Comparison of ENCODE assay signal across 25 cellular contexts in the genomic region with DNA sequence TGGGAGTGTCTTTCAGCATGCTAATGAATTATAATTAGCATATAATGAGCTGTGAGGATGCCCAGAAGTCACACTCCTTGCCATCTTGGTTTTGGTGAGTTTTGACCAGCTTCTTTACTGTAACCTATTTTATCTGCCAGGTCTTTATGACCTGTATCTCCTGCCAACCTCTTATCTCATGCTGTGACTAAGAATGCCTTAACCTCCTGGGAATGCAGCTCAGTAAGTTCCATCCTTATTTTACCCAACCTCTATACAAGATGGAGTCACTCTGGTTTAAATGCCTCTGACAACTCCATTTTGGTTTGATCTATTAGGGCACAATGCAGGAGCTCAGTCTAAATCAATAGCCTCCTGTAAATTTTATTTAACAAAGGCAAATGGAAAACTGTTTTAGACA. TPM values are rescaled to one million over a fixed set of nuclear protein-coding genes. Genes with fewer than 3 reads are reported as not detected.
"Had no signal": no experiment of that assay in that cellular context is flagged by ENCODE, and none has a peak within 500 bp of the region (broad histone marks: within the 10 kb centered on the region; RNA-seq: fewer than 3 reads in every experiment).

No MANE protein-coding gene starts in this region.

- H3K27me3 ChIP-seq: ascending aorta, esophagus squamous epithelium, tibial artery had no signal

- H3K36me3 ChIP-seq: ascending aorta, esophagus squamous epithelium, tibial artery had no signal

- H3K27ac ChIP-seq: ascending aorta, esophagus squamous epithelium, tibial artery had no signal

- H3K4me1 ChIP-seq: tibial artery had no signal

- H3K9me3 ChIP-seq: ascending aorta, esophagus squamous epithelium, tibial artery had no signal

- DNase-seq: activated CD4-positive, alpha-beta T cell treated with anti-CD3 and anti-CD28 coated beads, Interleukin-2, amount 10 ng/mL, durations not matched to agents 24 days and 14 days; activated CD4-positive, CD25-positive, alpha-beta regulatory T cell; activated CD8-positive, alpha-beta T cell treated with anti-CD3 and anti-CD28 coated beads, Interleukin-2, amount 10 ng/mL, durations not matched to agents 7 days and 5 days; activated naive CD4-positive, alpha-beta T cell treated with anti-CD3 and anti-CD28 coated beads, Interleukin-2, amount 50 U/mL, for 16 hours; activated T-cell treated with anti-CD3 and anti-CD28 coated beads, Interleukin-2, amount 50 U/mL, for 24 hours; cerebellar nuclear complex; cortex of kidney; effector CD4-positive, alpha-beta T cell; esophagus squamous epithelium; foreskin fibroblast; hippocampal formation; islet precursor cell; stimulated activated naive CD8-positive, alpha-beta T cell treated with anti-CD3 and anti-CD28 coated beads, Interleukin-15, Interleukin-2, amounts not matched to agents 100 U/mL and 50 U/mL, for 24 hours; substantia nigra; SW 1271; tibial artery had no signal

- H3K4me3 ChIP-seq: ascending aorta, esophagus squamous epithelium, tibial artery had no signal

- FAIRE-seq: endothelial cell of umbilical vein, urothelium cell line had no signal

RNA-seq across cellular contexts. Expression of a gene that starts 20.7 kb away (rescaled TPM):
- total RNA-seq: activated CD4-positive, alpha-beta T cell treated with anti-CD3 and anti-CD28 coated beads, Interleukin-2, amount 10 ng/mL, durations not matched to agents 24 days and 14 days; activated CD8-positive, alpha-beta T cell treated with anti-CD3 and anti-CD28 coated beads, Interleukin-2, amount 10 ng/mL, durations not matched to agents 7 days and 5 days; ascending aorta; endothelial cell of umbilical vein; esophagus squamous epithelium; glomerular endothelial cell; left lobe of liver; lung microvascular endothelial cell; omental fat pad; progenitor cell of endocrine pancreas had no signal
- polyA plus RNA-seq: endothelial cell of umbilical vein, neural cell had no signal

RNA-seq across cellular contexts. Expression of a gene that starts 31.1 kb away (rescaled TPM):
- total RNA-seq: activated CD4-positive, alpha-beta T cell treated with anti-CD3 and anti-CD28 coated beads, Interleukin-2, amount 10 ng/mL, durations not matched to agents 24 days and 14 days; activated CD8-positive, alpha-beta T cell treated with anti-CD3 and anti-CD28 coated beads, Interleukin-2, amount 10 ng/mL, durations not matched to agents 7 days and 5 days; ascending aorta; endothelial cell of umbilical vein; esophagus squamous epithelium; glomerular endothelial cell; left lobe of liver; lung microvascular endothelial cell; omental fat pad; progenitor cell of endocrine pancreas had no signal
- polyA plus RNA-seq: endothelial cell of umbilical vein, neural cell had no signal

RNA-seq across cellular contexts. Expression of a gene that starts 54.9 kb away (rescaled TPM):
- total RNA-seq: activated CD4-positive, alpha-beta T cell treated with anti-CD3 and anti-CD28 coated beads, Interleukin-2, amount 10 ng/mL, durations not matched to agents 24 days and 14 days; activated CD8-positive, alpha-beta T cell treated with anti-CD3 and anti-CD28 coated beads, Interleukin-2, amount 10 ng/mL, durations not matched to agents 7 days and 5 days; ascending aorta; endothelial cell of umbilical vein; esophagus squamous epithelium; left lobe of liver; lung microvascular endothelial cell; omental fat pad; progenitor cell of endocrine pancreas had no signal
- polyA plus RNA-seq: endothelial cell of umbilical vein, neural cell had no signal
